15 cellular contexts compared by ENCODE assay signal in the genomic region with DNA sequence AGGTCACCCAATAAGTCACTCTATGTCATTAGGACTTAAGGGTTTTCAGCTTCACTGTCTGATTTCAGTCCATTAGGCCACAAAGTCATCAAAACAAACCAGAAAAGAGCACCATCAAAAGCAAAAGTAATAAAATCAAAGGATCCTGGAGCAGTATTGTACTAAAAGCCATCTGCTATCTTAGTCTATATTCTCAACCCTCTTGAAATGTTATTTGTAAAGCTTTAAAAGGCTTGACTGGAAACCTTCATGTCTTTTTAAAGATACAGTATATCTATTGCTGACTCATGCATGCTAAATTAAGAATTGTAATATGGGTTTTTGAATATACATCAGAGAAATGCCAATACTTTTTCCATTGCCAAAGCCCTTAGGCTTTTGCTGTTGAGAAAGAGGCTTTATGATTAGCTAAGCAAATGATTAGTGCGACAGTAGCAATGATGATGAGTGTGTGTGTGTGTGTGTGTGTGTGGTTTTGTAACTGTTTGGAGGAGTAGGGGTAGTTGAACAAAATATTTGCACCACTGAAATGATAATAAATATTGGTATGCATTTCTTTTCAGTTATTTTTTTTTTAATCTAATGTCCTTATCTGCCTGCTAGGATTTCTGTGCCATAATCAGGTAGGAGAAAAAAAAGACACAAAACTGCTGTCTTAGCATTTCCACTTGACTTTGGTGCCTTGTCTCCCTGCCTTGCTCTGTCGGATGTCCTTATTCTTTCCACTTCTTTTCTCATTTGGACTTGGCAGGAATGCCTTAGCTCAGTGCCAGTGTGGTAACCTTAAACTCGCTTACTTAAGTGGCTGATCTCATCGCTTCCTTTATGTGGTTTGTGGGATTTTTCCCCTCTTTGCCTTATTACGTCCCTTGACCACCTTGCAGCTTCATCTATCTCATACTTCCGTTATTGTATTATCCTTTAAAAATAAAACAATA.
DNase-seq lines count a peak whose midpoint lies in the region; ATAC-seq and TF ChIP-seq lines count a peak whose summit lies in the region.
"Had no signal": no experiment of that assay in that cellular context is flagged by ENCODE, and none has a peak within 500 bp of the region (broad histone marks: within the 10 kb centered on the region; RNA-seq: fewer than 3 reads in every experiment).

No MANE protein-coding gene starts in this region.

- H3K4ac ChIP-seq in neuronal stem cell (ENCODE audit: low read length), result no peak overlapping the region

- TF ChIP-seq CTCF in chondrocyte (IDR thresholded peaks at IDR 0.05) (no peak), GM10248 (IDR thresholded peaks at IDR 0.05; ENCODE audit: control extremely low read depth, extremely low read depth, low read depth, missing control alignments) (no peak)

- POLR2A ChIA-PET in GM10248 (lab: Yijun Ruan, JAX), result no interaction called here

- H4K91ac ChIP-seq in neuronal stem cell (ENCODE audit: low read depth, low read length, poor library complexity), result no peak overlapping the region

- peak overlapping the region; percentile 71 for H3K18ac ChIP-seq in neuronal stem cell (ENCODE audit: low read length)

- H2AFZ ChIP-seq in neuronal stem cell (ENCODE audit: low read length), result no peak overlapping the region
- H2AFZ ChIP-seq: GM23248 had no signal

- H2BK5ac ChIP-seq in neuronal stem cell (ENCODE audit: low read length), result no peak overlapping the region

- no peak overlapping the region for H3K9ac ChIP-seq in neuronal stem cell (ENCODE audit: low read depth, low read length, poor library complexity)
- H3K9ac ChIP-seq: GM23248 had no signal

- no peak overlapping the region for H2AK5ac ChIP-seq in neuronal stem cell (ENCODE audit: low read depth, low read length)

- H3K4me1 ChIP-seq in neuronal stem cell (ENCODE audit: control insufficient read depth in 2 of 2, insufficient read depth in 1 of 2, low read depth in 1 of 2, low read length in 2 of 2), result peaks cover 7 to 11% of the 10 kb centered on the region in 2 donors

- no peak overlapping the region for H3K4me3 ChIP-seq in neuronal stem cell (ENCODE audit: low read length in 2 of 2)
- H3K4me3 ChIP-seq: esophagus muscularis mucosa, GM23248 had no signal

- peaks cover 58% of the 10 kb centered on the region for H3K4me1 Mint-ChIP-seq in chondrocyte (ENCODE audit: low read depth)
- H3K4me1 Mint-ChIP-seq in activated naive CD8-positive, alpha-beta T cell treated with anti-CD3 and anti-CD28 coated beads, Interleukin-2, amount 50 U/mL, for 24 hours, result no peaks in the 10 kb centered on the region
- H3K4me1 Mint-ChIP-seq in activated naive CD8-positive, alpha-beta T cell treated with anti-CD3 and anti-CD28 coated beads for 36 hours, result no peaks in the 10 kb centered on the region

- H3K36me3 ChIP-seq in neuronal stem cell (replicated peaks in 1 of 2; ENCODE audit: control insufficient read depth in 2 of 2, insufficient read depth in 2 of 2, low read length in 2 of 2), result no peaks in the 10 kb centered on the region
- H3K36me3 ChIP-seq: esophagus muscularis mucosa had no signal

- CTCF ChIA-PET in GM10248 (lab: Yijun Ruan, JAX), result interaction anchor here (1.2 kb wide), 1 partner anchor 10 kb away, joined by 3 read pairs; no protein-coding TSS in a partner anchor

- peak overlapping the region; percentile 80 for H3K27ac Mint-ChIP-seq in chondrocyte (ENCODE audit: unreplicated experiment)
- no peak overlapping the region for H3K27ac Mint-ChIP-seq in activated naive CD8-positive, alpha-beta T cell treated with anti-CD3 and anti-CD28 coated beads, Interleukin-2, amount 50 U/mL, for 24 hours
- no peak overlapping the region for H3K27ac Mint-ChIP-seq in activated naive CD8-positive, alpha-beta T cell treated with anti-CD3 and anti-CD28 coated beads for 36 hours
- H3K27ac Mint-ChIP-seq: activated naive CD8-positive, alpha-beta T cell had no signal

- WGBS in neuronal stem cell (ENCODE audit: extremely low coverage in 2 of 2, insufficient read length in 2 of 2, insufficient replicate concordance in 1 of 2), 2 donors, result 100% methylated on average over 1 of the region's 6 CpGs; no CpG with 5 or more reads in 1 of the 2 donors

- H3K9me3 Mint-ChIP-seq in chondrocyte (ENCODE audit: low read depth), result no peaks in the 10 kb centered on the region
- peaks cover 4% of the 10 kb centered on the region for H3K9me3 Mint-ChIP-seq in activated naive CD8-positive, alpha-beta T cell treated with anti-CD3 and anti-CD28 coated beads, Interleukin-2, amount 50 U/mL, for 24 hours
- H3K9me3 Mint-ChIP-seq in activated naive CD8-positive, alpha-beta T cell treated with anti-CD3 and anti-CD28 coated beads for 36 hours, result peaks cover 2% of the 10 kb centered on the region

- H3K79me1 ChIP-seq in neuronal stem cell (ENCODE audit: low read depth, low read length), result no peaks in the 10 kb centered on the region

- no peak overlapping the region for H2BK12ac ChIP-seq in neuronal stem cell (ENCODE audit: low read length)

- H2BK15ac ChIP-seq in neuronal stem cell (ENCODE audit: low read length), result no peak overlapping the region

- no peaks in the 10 kb centered on the region for H3K27me3 Mint-ChIP-seq in chondrocyte (ENCODE audit: low read depth)
- H3K27me3 Mint-ChIP-seq in activated naive CD8-positive, alpha-beta T cell treated with anti-CD3 and anti-CD28 coated beads, Interleukin-2, amount 50 U/mL, for 24 hours, result no peaks in the 10 kb centered on the region
- H3K27me3 Mint-ChIP-seq in activated naive CD8-positive, alpha-beta T cell treated with anti-CD3 and anti-CD28 coated beads for 36 hours, result no peaks in the 10 kb centered on the region
- H3K27me3 Mint-ChIP-seq: activated naive CD8-positive, alpha-beta T cell had no signal

- H3K4me2 ChIP-seq in neuronal stem cell (ENCODE audit: insufficient read depth, low read length, poor library complexity, severe bottlenecking), result no peak overlapping the region

- no peaks in the 10 kb centered on the region for H3K36me3 Mint-ChIP-seq in chondrocyte (ENCODE audit: low read depth)
- H3K36me3 Mint-ChIP-seq in activated naive CD8-positive, alpha-beta T cell treated with anti-CD3 and anti-CD28 coated beads, Interleukin-2, amount 50 U/mL, for 24 hours (ENCODE audit: low read depth), result no peaks in the 10 kb centered on the region
- no peaks in the 10 kb centered on the region for H3K36me3 Mint-ChIP-seq in activated naive CD8-positive, alpha-beta T cell treated with anti-CD3 and anti-CD28 coated beads for 36 hours
- H3K36me3 Mint-ChIP-seq: activated naive CD8-positive, alpha-beta T cell had no signal

- no peaks in the 10 kb centered on the region for H3K9me3 ChIP-seq in neuronal stem cell (replicated peaks in 1 of 2; ENCODE audit: control insufficient read depth in 2 of 2, insufficient read depth in 1 of 2, low read depth in 1 of 2, low read length in 2 of 2)
- H3K9me3 ChIP-seq: esophagus muscularis mucosa had no signal

- peak overlapping the region; percentile 17 for H3K4me3 Mint-ChIP-seq in chondrocyte (ENCODE audit: unreplicated experiment)
- no peak overlapping the region for H3K4me3 Mint-ChIP-seq in activated naive CD8-positive, alpha-beta T cell treated with anti-CD3 and anti-CD28 coated beads, Interleukin-2, amount 50 U/mL, for 24 hours
- H3K4me3 Mint-ChIP-seq in activated naive CD8-positive, alpha-beta T cell treated with anti-CD3 and anti-CD28 coated beads for 36 hours, result no peak overlapping the region
- H3K4me3 Mint-ChIP-seq: activated naive CD8-positive, alpha-beta T cell had no signal

- H3K23ac ChIP-seq in neuronal stem cell (ENCODE audit: low read depth, low read length, poor library complexity), result no peak overlapping the region

- H2BK120ac ChIP-seq in neuronal stem cell (ENCODE audit: low read depth, low read length), result no peak overlapping the region

- H4K8ac ChIP-seq in neuronal stem cell (ENCODE audit: low read depth, low read length), result no peak overlapping the region

- DNase-seq in HCEC 1CT (peak; percentile 59), NCI-H446 treated with DMSO at 0.1 percent for 48 hours (lab: John Stamatoyannopoulos, UW) (peak; percentile 79), chondrocyte (ENCODE audit: low spot score) (no peak), neuronal stem cell (ENCODE audit: low spot score) (no peak), NCI-H1092 treated with DMSO at 0.1 percent for 48 hours (lab: John Stamatoyannopoulos, UW) (no peak), GM10248 (ENCODE audit: extremely low spot score) (no peak)
- DNase-seq in activated naive CD8-positive, alpha-beta T cell treated with anti-CD3 and anti-CD28 coated beads, Interleukin-2, amount 50 U/mL, for 24 hours, result no peak
- no peak for DNase-seq in activated naive CD8-positive, alpha-beta T cell treated with anti-CD3 and anti-CD28 coated beads for 36 hours
- DNase-seq: activated CD4-positive, alpha-beta T cell treated with anti-CD3 and anti-CD28 coated beads, Interleukin-2, amount 50 U/mL, for 1 hour; DMS153; GM23248; NCI-H146 had no signal

- H3K27ac ChIP-seq in neuronal stem cell (replicated peaks; ENCODE audit: low read length), result no peak overlapping the region
- H3K27ac ChIP-seq: GM23248 had no signal

- no peak overlapping the region for H3K14ac ChIP-seq in neuronal stem cell (ENCODE audit: low read length)

- no peak for ATAC-seq in activated naive CD8-positive, alpha-beta T cell treated with anti-CD3 and anti-CD28 coated beads, Interleukin-2, amount 50 U/mL, for 24 hours
- ATAC-seq: Right ventricle myocardium inferior had no signal

- H3K27me3 ChIP-seq in neuronal stem cell (ENCODE audit: control insufficient read depth in 3 of 3, insufficient read depth in 3 of 3, low read depth in 1 of 3, low read length in 3 of 3), result no peaks in the 10 kb centered on the region
- H3K27me3 ChIP-seq: esophagus muscularis mucosa had no signal

Comparison
In these comparisons a context has a peak if more than half of its experiments do, and no peak if none do; other contexts are left out.
1. DNase-seq: peak in HCEC 1CT (single experiment) and NCI-H446 treated with DMSO at 0.1 percent for 48 hours (single experiment); none in chondrocyte (single experiment), neuronal stem cell (single experiment), NCI-H1092 treated with DMSO at 0.1 percent for 48 hours (single experiment), activated naive CD8-positive, alpha-beta T cell treated with anti-CD3 and anti-CD28 coated beads, Interleukin-2, amount 50 U/mL, for 24 hours (single experiment), activated naive CD8-positive, alpha-beta T cell treated with anti-CD3 and anti-CD28 coated beads for 36 hours (single experiment) and GM10248 (single experiment).